Comparison of ENCODE assay signal across 22 cellular contexts in the genomic region with DNA sequence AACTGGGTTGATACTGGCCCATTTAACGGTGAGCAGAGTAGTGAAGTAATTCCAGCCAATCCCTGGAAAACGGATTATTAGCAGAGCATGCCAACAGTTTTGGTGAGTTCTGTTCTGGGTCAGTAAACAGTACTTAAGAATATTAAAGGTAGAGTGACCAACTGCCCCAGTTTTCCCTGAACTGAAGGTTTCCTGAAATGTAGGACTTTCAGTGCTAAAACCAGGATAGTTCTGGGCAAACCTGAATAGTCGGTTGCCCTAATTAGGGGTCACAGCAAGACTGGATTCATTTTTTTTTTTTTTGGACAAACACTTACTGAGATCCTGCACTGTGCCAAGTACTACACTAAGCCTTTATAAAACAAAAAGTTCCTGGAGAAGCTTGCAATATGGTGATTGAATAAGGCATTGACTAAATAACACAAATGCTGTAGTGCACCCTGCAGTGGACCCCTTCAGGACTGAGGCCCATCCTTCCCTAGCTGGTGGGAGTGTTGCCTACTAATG.
"Had no signal": no experiment of that assay in that cellular context is flagged by ENCODE, and none has a peak within 500 bp of the region (broad histone marks: within the 10 kb centered on the region; RNA-seq: fewer than 3 reads in every experiment).

No MANE protein-coding gene starts in this region.

- H3K4me1 Mint-ChIP-seq: activated naive CD4-positive, alpha-beta T cell treated with anti-CD3 and anti-CD28 coated beads, Interleukin-2, amount 50 U/mL, for 24 hours; natural killer cell had no signal

- H3K27ac Mint-ChIP-seq: activated CD8-positive, alpha-beta T cell treated with anti-CD3 and anti-CD28 coated beads, Interleukin-2, amount 10 ng/mL, durations not matched to agents 7 days and 5 days; activated naive CD4-positive, alpha-beta T cell treated with anti-CD3 and anti-CD28 coated beads, Interleukin-2, amount 50 U/mL, for 24 hours; natural killer cell; stimulated activated naive CD8-positive, alpha-beta T cell treated with anti-CD3 and anti-CD28 coated beads, Interleukin-15, Interleukin-2, amounts not matched to agents 100 ng/mL and 50 ng/mL, for 24 hours had no signal

- H3K36me3 ChIP-seq: adrenal gland, ascending aorta, brain microvascular endothelial cell, heart right ventricle, prostate gland, tibial artery, WERI-Rb-1 had no signal

- ATAC-seq: activated CD8-positive, alpha-beta T cell treated with anti-CD3 and anti-CD28 coated beads, Interleukin-2, amount 10 ng/mL, durations not matched to agents 7 days and 5 days; heart right ventricle; natural killer cell had no signal

- H3K4me3 Mint-ChIP-seq: activated CD8-positive, alpha-beta T cell treated with anti-CD3 and anti-CD28 coated beads, Interleukin-2, amount 10 ng/mL, durations not matched to agents 7 days and 5 days; activated naive CD4-positive, alpha-beta T cell treated with anti-CD3 and anti-CD28 coated beads, Interleukin-2, amount 50 U/mL, for 24 hours; natural killer cell; stimulated activated naive CD8-positive, alpha-beta T cell treated with anti-CD3 and anti-CD28 coated beads, Interleukin-15, Interleukin-2, amounts not matched to agents 100 ng/mL and 50 ng/mL, for 24 hours had no signal

- H3K36me3 Mint-ChIP-seq: activated naive CD4-positive, alpha-beta T cell treated with anti-CD3 and anti-CD28 coated beads, Interleukin-2, amount 50 U/mL, for 24 hours; natural killer cell had no signal

- H3K4me1 ChIP-seq: adrenal gland, ascending aorta, prostate gland had no signal

- DNase-seq: activated CD4-positive, alpha-beta T cell treated with anti-CD3 and anti-CD28 coated beads for 1 hour; activated CD4-positive, alpha-beta T cell treated with anti-CD3 and anti-CD28 coated beads, Interleukin-2, amount 50 U/mL, for 1 hour; activated CD8-positive, alpha-beta T cell treated with anti-CD3 and anti-CD28 coated beads, Interleukin-2, amount 10 ng/mL, durations not matched to agents 7 days and 5 days; activated gamma-delta T cell treated with Interleukin-2 at 50 U/mL for 16 hours; activated T-cell treated with anti-CD3 and anti-CD28 coated beads, Interleukin-2, amount 50 U/mL, for 1 hour; adrenal gland; brain microvascular endothelial cell; effector memory CD4-positive, alpha-beta T cell; heart right ventricle; kidney; mammary epithelial cell; midbrain; natural killer cell; stimulated activated CD4-positive, alpha-beta T cell treated with anti-CD3 and anti-CD28 coated beads, Interleukin-12 subunit alpha, Interleukin-12 subunit beta, amount 100 ng/mL, for 4 hours; stimulated activated CD4-positive, alpha-beta T cell treated with anti-CD3 and anti-CD28 coated beads, Interleukin-4, amount 100 ng/mL, for 4 hours; T-helper 1 cell; tibial artery; WERI-Rb-1 had no signal

- H3K9me3 ChIP-seq: adrenal gland, ascending aorta, heart right ventricle, prostate gland, tibial artery had no signal

- H3K27me3 ChIP-seq: adrenal gland, ascending aorta, brain microvascular endothelial cell, heart right ventricle, tibial artery had no signal

- H3K27ac ChIP-seq: adrenal gland, ascending aorta, brain microvascular endothelial cell, heart right ventricle, prostate gland, tibial artery, WERI-Rb-1 had no signal

- H3K27me3 Mint-ChIP-seq: stimulated activated naive CD8-positive, alpha-beta T cell treated with anti-CD3 and anti-CD28 coated beads, Interleukin-15, Interleukin-2, amounts not matched to agents 100 ng/mL and 50 ng/mL, for 24 hours had no signal

- H3K9me3 Mint-ChIP-seq: activated naive CD4-positive, alpha-beta T cell treated with anti-CD3 and anti-CD28 coated beads, Interleukin-2, amount 50 U/mL, for 24 hours; stimulated activated naive CD8-positive, alpha-beta T cell treated with anti-CD3 and anti-CD28 coated beads, Interleukin-15, Interleukin-2, amounts not matched to agents 100 ng/mL and 50 ng/mL, for 24 hours had no signal

- H3K4me3 ChIP-seq: adrenal gland, ascending aorta, heart right ventricle, prostate gland, tibial artery had no signal
